In genomic region chr16:70440112-70440692, GRCh38 we compare ENCODE assay signal across 7 cellular contexts. TPM values are rescaled to one million over a fixed set of nuclear protein-coding genes. Genes with fewer than 3 reads are reported as not detected.
DNase-seq lines count a peak whose midpoint lies in the region; ATAC-seq, FAIRE-seq and TF ChIP-seq lines count a peak whose summit lies in the region.
"Not testable (repeated sequence)": the region's sequence is repeated elsewhere in the genome, so short reads cannot be mapped to it uniquely, and the experiment has no call there.

No MANE protein-coding gene starts in this region.

- peak overlapping the region in 1 of 2 donors; percentile 95 for H3K27ac Mint-ChIP-seq in T-cell
- not testable (repeated sequence) for H3K27ac Mint-ChIP-seq in activated T-cell treated with anti-CD3 and anti-CD28 coated beads, Interleukin-2, amount 50 U/mL, for 72 hours; central memory CD8-positive, alpha-beta T cell (ENCODE audit: low read depth)

- TF ChIP-seq POLR2A in HepG2 (IDR thresholded peaks at IDR 0.05; ENCODE audit: insufficient read depth in 1 of 2, low read depth in 2 of 2, low read length in 2 of 2), result not testable (repeated sequence)

- H3K36me3 Mint-ChIP-seq in T-cell; activated T-cell treated with anti-CD3 and anti-CD28 coated beads, Interleukin-2, amount 50 U/mL, for 72 hours (ENCODE audit: insufficient read depth in 2 of 2); central memory CD8-positive, alpha-beta T cell (ENCODE audit: insufficient read depth): not testable (repeated sequence)

- H2BK120ac ChIP-seq in neuronal stem cell (ENCODE audit: low read depth, low read length), result not testable (repeated sequence)

- H2BK12ac ChIP-seq in neuronal stem cell (ENCODE audit: low read length), result not testable (repeated sequence)

- peak overlapping the region; percentile 100 for H3K4me3 ChIP-seq in DOHH2 (ENCODE audit: low read length)
- H3K4me3 ChIP-seq in MM.1S (ENCODE audit: low read length), result not testable (repeated sequence)
- peak overlapping the region; percentile 82 to 92 (median 89) for H3K4me3 ChIP-seq in HepG2 (replicated peaks in 1 of 3; ENCODE audit: insufficient read depth in 1 of 3, low read depth in 2 of 3, low read length in 3 of 3)
- peak overlapping the region in 1 of 2 donors; percentile 95 for H3K4me3 ChIP-seq in neuronal stem cell (ENCODE audit: low read length in 2 of 2)

- POLR2A ChIA-PET in T-cell (lab: Charles Lee), result interaction anchor here in 1 of 2 donors (0.6 kb wide), 1 partner anchor 41 kb away, joined by 3 read pairs; no protein-coding TSS in a partner anchor
- POLR2A ChIA-PET in HepG2 (lab: Yijun Ruan, JAX), result interaction anchor here (0.7 to 8.3 kb wide), 8 partner anchors 10 to 152 kb away, joined by 3 to 78 read pairs (median 8); partner anchors contain the start of genes AARS1 and FCSK

- not testable (repeated sequence) for H3K79me1 ChIP-seq in neuronal stem cell (ENCODE audit: low read depth, low read length)

- peak overlapping the region; percentile 92 to 96 (median 92) for H3K4me3 Mint-ChIP-seq in T-cell
- peak overlapping the region; percentile 87 to 96 for H3K4me3 Mint-ChIP-seq in activated T-cell treated with anti-CD3 and anti-CD28 coated beads, Interleukin-2, amount 50 U/mL, for 72 hours
- H3K4me3 Mint-ChIP-seq in central memory CD8-positive, alpha-beta T cell, result peak overlapping the region; percentile 98

- not testable (repeated sequence) for H3K23ac ChIP-seq in neuronal stem cell (ENCODE audit: low read depth, low read length, poor library complexity)

- not testable (repeated sequence) for H3K9ac ChIP-seq in MM.1S (ENCODE audit: low read length); neuronal stem cell (ENCODE audit: low read depth, low read length, poor library complexity)
- H3K9ac ChIP-seq in HepG2 (ENCODE audit: insufficient read depth, low read depth, low read length), result peak overlapping the region; percentile 79

- H2AK5ac ChIP-seq in neuronal stem cell (ENCODE audit: low read depth, low read length), result not testable (repeated sequence)

- H3K79me2 ChIP-seq in DOHH2 (ENCODE audit: control insufficient read depth, low read length), result peaks cover 32% of the 10 kb centered on the region
- peaks cover 23% of the 10 kb centered on the region for H3K79me2 ChIP-seq in MM.1S (ENCODE audit: low read length)
- H3K79me2 ChIP-seq in HepG2 (ENCODE audit: insufficient read depth, low read length), result peaks cover 26% of the 10 kb centered on the region

- peaks cover 14% of the 10 kb centered on the region for H3K36me3 ChIP-seq in DOHH2 (ENCODE audit: control insufficient read depth, low read length)
- H3K36me3 ChIP-seq in MM.1S (replicated peaks; ENCODE audit: insufficient read depth, low read length); HepG2 (replicated peaks in 1 of 2; ENCODE audit: control insufficient read depth in 1 of 2, insufficient read depth in 2 of 2, low read length in 2 of 2); neuronal stem cell (replicated peaks in 1 of 2; ENCODE audit: control insufficient read depth in 2 of 2, insufficient read depth in 2 of 2, low read length in 2 of 2): not testable (repeated sequence)

- H2BK15ac ChIP-seq in neuronal stem cell (ENCODE audit: low read length), result not testable (repeated sequence)

- H3K9me3 Mint-ChIP-seq in T-cell; activated T-cell treated with anti-CD3 and anti-CD28 coated beads, Interleukin-2, amount 50 U/mL, for 72 hours; central memory CD8-positive, alpha-beta T cell: not testable (repeated sequence)

- CTCF ChIA-PET in T-cell (lab: Charles Lee); HepG2 (lab: Yijun Ruan, JAX; ENCODE audit: low intra/inter-chr PET ratio, low total read pairs): not testable (repeated sequence)

- H3K27me3 Mint-ChIP-seq in T-cell; activated T-cell treated with anti-CD3 and anti-CD28 coated beads, Interleukin-2, amount 50 U/mL, for 72 hours (ENCODE audit: low read depth); central memory CD8-positive, alpha-beta T cell: not testable (repeated sequence)

- H3K14ac ChIP-seq in neuronal stem cell (ENCODE audit: low read length), result not testable (repeated sequence)

- intact Hi-C loops in HepG2 (cut with micrococcal nuclease; ENCODE audit: unreplicated experiment), result not testable (repeated sequence)

- H4K8ac ChIP-seq in neuronal stem cell (ENCODE audit: low read depth, low read length), result not testable (repeated sequence)

- not testable (repeated sequence) for H4K20me1 ChIP-seq in DOHH2 (ENCODE audit: control insufficient read depth, insufficient read depth, low read depth, low read length); MM.1S (ENCODE audit: insufficient read depth, low read length); HepG2 (ENCODE audit: insufficient read depth, low read length)

- TF ChIP-seq RAD21 in HepG2 (CRISPR knock-in tag; IDR thresholded peaks at IDR 0.05), result not testable (repeated sequence)

- not testable (repeated sequence) for BruUV-seq in HepG2 (replicated peaks; lab: Mats Ljungman, UMichigan)

- not testable (repeated sequence) for H3K9me3 ChIP-seq in DOHH2 (ENCODE audit: control insufficient read depth, insufficient read depth, low read length); MM.1S (replicated peaks; ENCODE audit: insufficient read depth, low read length); HepG2 (ENCODE audit: low read length); neuronal stem cell (replicated peaks in 1 of 2; ENCODE audit: control insufficient read depth in 2 of 2, insufficient read depth in 1 of 2, low read depth in 1 of 2, low read length in 2 of 2)

- peak; percentile 62 for FAIRE-seq in HepG2 (lab: Jason Lieb, UNC)

- peaks cover 30% of the 10 kb centered on the region for H3K4me1 ChIP-seq in DOHH2 (ENCODE audit: control insufficient read depth, low read length)
- not testable (repeated sequence) for H3K4me1 ChIP-seq in MM.1S (ENCODE audit: low read length)
- peaks cover 65% of the 10 kb centered on the region for H3K4me1 ChIP-seq in HepG2 (ENCODE audit: insufficient read depth, low read length)
- H3K4me1 ChIP-seq in neuronal stem cell (ENCODE audit: control insufficient read depth in 2 of 2, insufficient read depth in 1 of 2, low read depth in 1 of 2, low read length in 2 of 2), result peaks cover 11 to 16% of the 10 kb centered on the region in 2 donors

- H2AFZ ChIP-seq in MM.1S (ENCODE audit: low read length); HepG2 (ENCODE audit: low read length): not testable (repeated sequence)
- H2AFZ ChIP-seq in neuronal stem cell (ENCODE audit: low read length), result peak overlapping the region; percentile 93

- 30% methylated on average over 6 of the region's 10 CpGs for WGBS in HepG2 (ENCODE audit: low lambda C conversion rate)
- WGBS in neuronal stem cell (ENCODE audit: extremely low coverage in 2 of 2, insufficient read length in 2 of 2, insufficient replicate concordance in 1 of 2), 2 donors, result no CpG with 5 or more reads among the region's 10 CpGs

- DNase-seq in MM.1S; T-cell; activated T-cell treated with anti-CD3 and anti-CD28 coated beads, Interleukin-2, amount 50 U/mL, for 72 hours; central memory CD8-positive, alpha-beta T cell (ENCODE audit: low spot score in 2 of 2); neuronal stem cell (ENCODE audit: low spot score): not testable (repeated sequence)
- peak; percentile 80 for DNase-seq in HepG2 (ENCODE audit: low spot score)

- H3F3A ChIP-seq in DOHH2 (ENCODE audit: control insufficient read depth, insufficient read depth); MM.1S (ENCODE audit: insufficient read depth, low read length): not testable (repeated sequence)

- not testable (repeated sequence) for H3K4ac ChIP-seq in neuronal stem cell (ENCODE audit: low read length)

- H3K4me2 ChIP-seq in DOHH2 (ENCODE audit: low read length) (peak overlapping the region; percentile 98), MM.1S (ENCODE audit: low read depth, low read length) (peak overlapping the region; percentile 96; the same call in 1 of the 2 replicates), HepG2 (ENCODE audit: low read depth, low read length) (peak overlapping the region; percentile 87), neuronal stem cell (ENCODE audit: insufficient read depth, low read length, poor library complexity, severe bottlenecking) (peak overlapping the region; percentile 21)

- TF ChIP-seq CTCF in DOHH2 (IDR thresholded peaks at IDR 0.05; ENCODE audit: low read depth, low read length, poor library complexity, severe bottlenecking); MM.1S (IDR thresholded peaks at IDR 0.05; ENCODE audit: low read length); HepG2 (CRISPR knock-in tag; IDR thresholded peaks at IDR 0.05): not testable (repeated sequence)

- H3K27me3 ChIP-seq in DOHH2 (ENCODE audit: control insufficient read depth, low read length); MM.1S (replicated peaks; ENCODE audit: insufficient read depth, low read length); HepG2 (ENCODE audit: control insufficient read depth in 1 of 2, insufficient read depth in 2 of 2, low read length in 2 of 2); neuronal stem cell (ENCODE audit: control insufficient read depth in 3 of 3, insufficient read depth in 3 of 3, low read depth in 1 of 3, low read length in 3 of 3): not testable (repeated sequence)

- H3K18ac ChIP-seq in neuronal stem cell (ENCODE audit: low read length), result not testable (repeated sequence)

- peaks cover 27 to 36% (median 29%) of the 10 kb centered on the region in 3 donors for H3K4me1 Mint-ChIP-seq in T-cell
- H3K4me1 Mint-ChIP-seq in activated T-cell treated with anti-CD3 and anti-CD28 coated beads, Interleukin-2, amount 50 U/mL, for 72 hours (ENCODE audit: low read depth), result peaks cover 26% of the 10 kb centered on the region
- H3K4me1 Mint-ChIP-seq in central memory CD8-positive, alpha-beta T cell, result peaks cover 22% of the 10 kb centered on the region

- H3K27ac ChIP-seq in DOHH2 (ENCODE audit: low read depth, low read length); MM.1S (ENCODE audit: low read length); neuronal stem cell (replicated peaks; ENCODE audit: low read length): not testable (repeated sequence)
- H3K27ac ChIP-seq in HepG2 (ENCODE audit: extremely low read length, insufficient read depth, low read length), result peak overlapping the region; percentile 69

- in situ Hi-C loops in HepG2 (cut with HindIII; ENCODE audit: extremely low pct_ligation_motif_present, low pct_unique_long_range_greater_than_20kb), result not testable (repeated sequence)

- H2BK5ac ChIP-seq in neuronal stem cell (ENCODE audit: low read length), result not testable (repeated sequence)

- ATAC-seq in T-cell (replicated peaks in 1 of 4); activated T-cell treated with anti-CD3 and anti-CD28 coated beads, Interleukin-2, amount 50 U/mL, for 72 hours (replicated peaks in 1 of 2); central memory CD8-positive, alpha-beta T cell (replicated peaks; ENCODE audit: extremely low read depth, poor library complexity, severe bottlenecking): not testable (repeated sequence)
- ATAC-seq in HepG2, result peak; percentile 6

- not testable (repeated sequence) for H3K9me2 ChIP-seq in DOHH2 (replicated peaks; ENCODE audit: control insufficient read depth, low read length); MM.1S (replicated peaks; ENCODE audit: insufficient read depth, low read length)

- peak in 1 of 2 experiments; percentile 22; a peak in 1 of 4 replicates for TF ChIP-seq EP300 in HepG2 (IDR thresholded peaks at IDR 0.05; ENCODE audit: low read depth in 2 of 2, low read length in 2 of 2)
- not testable (repeated sequence) for TF ChIP-seq EP300 in HepG2 (CRISPR knock-in tag; IDR thresholded peaks at IDR 0.05; ENCODE audit: borderline replicate concordance)

- not testable (repeated sequence) for H4K91ac ChIP-seq in neuronal stem cell (ENCODE audit: low read depth, low read length, poor library complexity)

RNA-seq across cellular contexts. Expression of gene ST3GAL2, which starts 1.3 kb away (rescaled TPM):
- total RNA-seq in T-cell, result 10 to 100 TPM; 18.9 to 35.1 (median 30.2) TPM
- total RNA-seq in activated T-cell treated with anti-CD3 and anti-CD28 coated beads, Interleukin-2, amount 50 U/mL, for 72 hours, result 10 to 100 TPM; 15.9 to 18.3 TPM
- 17.8 and 24.9 TPM in 2 replicates for total RNA-seq in HepG2 (2016; rRNA removed; fragmentation: Illumina TruSeq; extraction: Trizol)
- total RNA-seq in HepG2 (2016; cell fraction: cytosol; rRNA removed; fragmentation: Illumina TruSeq; extraction: Trizol; ENCODE audit: low read depth), result 3.6 TPM in 2 replicates
- 15.8 and 25.9 TPM in 2 replicates for total RNA-seq in HepG2 (2016; cell fraction: insoluble cytoplasmic fraction; rRNA removed; fragmentation: Illumina TruSeq; extraction: Trizol)
- 14.6 and 18.9 TPM in 2 replicates for total RNA-seq in HepG2 (2016; cell fraction: membrane; rRNA removed; fragmentation: Illumina TruSeq; extraction: Trizol)
- 15.0 and 18.9 TPM in 2 replicates for total RNA-seq in HepG2 (2016; cell fraction: nucleus; rRNA removed; fragmentation: Illumina TruSeq; extraction: Trizol)
- 16.3 and 17.0 TPM in 2 replicates for polyA plus RNA-seq in HepG2 (2011; rRNA removed)
- polyA plus RNA-seq in HepG2 (2011; cell fraction: cytosol; rRNA removed), result 10.9 and 15.5 TPM in 2 replicates
- 14.6 and 16.7 TPM in 2 replicates for polyA plus RNA-seq in HepG2 (2011; cell fraction: nucleus; rRNA removed)
- polyA plus RNA-seq in HepG2 (2012), result 13.3 and 16.9 TPM in 2 replicates
- polyA plus RNA-seq in HepG2 (2016; cell fraction: cytosol; fragmentation: Illumina TruSeq; extraction: Trizol; ENCODE audit: low read depth), result 2.3 and 2.9 TPM in 2 replicates
- 20.4 and 21.6 TPM in 2 replicates for polyA plus RNA-seq in HepG2 (2016; cell fraction: insoluble cytoplasmic fraction; fragmentation: Illumina TruSeq; extraction: Trizol; ENCODE audit: low read depth)
- 11.6 and 11.9 TPM in 2 replicates for polyA plus RNA-seq in HepG2 (2016; cell fraction: membrane; fragmentation: Illumina TruSeq; extraction: Trizol; ENCODE audit: low read depth)
- polyA plus RNA-seq in HepG2 (2016; cell fraction: nucleus; fragmentation: Illumina TruSeq; extraction: Trizol; ENCODE audit: insufficient read depth, low read depth), result 22.8 and 26.4 TPM in 2 replicates
- 49.4 and 94.6 TPM in 2 replicates for polyA minus RNA-seq in HepG2 (2011; rRNA and poly(A)+ RNA removed; ENCODE audit: low replicate concordance)
- polyA minus RNA-seq in HepG2 (2011; cell fraction: cytosol; rRNA and poly(A)+ RNA removed), result 25.8 and 27.6 TPM in 2 replicates
- polyA minus RNA-seq in HepG2 (2011; cell fraction: nucleus; rRNA and poly(A)+ RNA removed), result 22.4 and 31.0 TPM in 2 replicates
- 21.9 TPM for polyA plus RNA-seq in neuronal stem cell (2013, experiment 1 of 2)
- 23.3 TPM for polyA plus RNA-seq in neuronal stem cell (2013, experiment 2 of 2)

RNA-seq across cellular contexts. Expression of gene FCSK, which starts 14.2 kb away (rescaled TPM):
- total RNA-seq in T-cell, result 10 to 100 TPM; 28.7 to 43.4 (median 37.9) TPM
- total RNA-seq in activated T-cell treated with anti-CD3 and anti-CD28 coated beads, Interleukin-2, amount 50 U/mL, for 72 hours, result 10 to 100 TPM; 15.4 to 18.0 TPM
- total RNA-seq in HepG2 (2016; rRNA removed; fragmentation: Illumina TruSeq; extraction: Trizol), result 4.9 and 9.1 TPM in 2 replicates
- total RNA-seq in HepG2 (2016; cell fraction: cytosol; rRNA removed; fragmentation: Illumina TruSeq; extraction: Trizol; ENCODE audit: low read depth), result 4.4 and 5.2 TPM in 2 replicates
- 4.2 and 8.4 TPM in 2 replicates for total RNA-seq in HepG2 (2016; cell fraction: insoluble cytoplasmic fraction; rRNA removed; fragmentation: Illumina TruSeq; extraction: Trizol)
- total RNA-seq in HepG2 (2016; cell fraction: membrane; rRNA removed; fragmentation: Illumina TruSeq; extraction: Trizol), result 2.6 and 3.0 TPM in 2 replicates
- total RNA-seq in HepG2 (2016; cell fraction: nucleus; rRNA removed; fragmentation: Illumina TruSeq; extraction: Trizol), result 12.1 and 12.8 TPM in 2 replicates
- 15.0 and 19.2 TPM in 2 replicates for polyA plus RNA-seq in HepG2 (2011; rRNA removed)
- 6.7 and 8.3 TPM in 2 replicates for polyA plus RNA-seq in HepG2 (2011; cell fraction: cytosol; rRNA removed)
- 81.8 and 104 TPM in 2 replicates for polyA plus RNA-seq in HepG2 (2011; cell fraction: nucleus; rRNA removed)
- polyA plus RNA-seq in HepG2 (2012), result 6.2 and 6.4 TPM in 2 replicates
- polyA plus RNA-seq in HepG2 (2016; cell fraction: cytosol; fragmentation: Illumina TruSeq; extraction: Trizol; ENCODE audit: low read depth), result 0.53 and 0.70 TPM in 2 replicates
- polyA plus RNA-seq in HepG2 (2016; cell fraction: insoluble cytoplasmic fraction; fragmentation: Illumina TruSeq; extraction: Trizol; ENCODE audit: low read depth), result 3.5 and 3.9 TPM in 2 replicates
- polyA plus RNA-seq in HepG2 (2016; cell fraction: membrane; fragmentation: Illumina TruSeq; extraction: Trizol; ENCODE audit: low read depth), result 1.2 and 1.3 TPM in 2 replicates
- polyA plus RNA-seq in HepG2 (2016; cell fraction: nucleus; fragmentation: Illumina TruSeq; extraction: Trizol; ENCODE audit: insufficient read depth, low read depth), result 28.7 and 33.1 TPM in 2 replicates
- polyA minus RNA-seq in HepG2 (2011; rRNA and poly(A)+ RNA removed; ENCODE audit: low replicate concordance), result 24.8 and 29.5 TPM in 2 replicates
- polyA minus RNA-seq in HepG2 (2011; cell fraction: cytosol; rRNA and poly(A)+ RNA removed), result 4.3 and 5.3 TPM in 2 replicates
- polyA minus RNA-seq in HepG2 (2011; cell fraction: nucleus; rRNA and poly(A)+ RNA removed), result 15.6 and 19.0 TPM in 2 replicates
- 2.1 TPM for polyA plus RNA-seq in neuronal stem cell (2013, experiment 1 of 2)
- 2.4 TPM for polyA plus RNA-seq in neuronal stem cell (2013, experiment 2 of 2)

Comparison
In these comparisons a context has a peak if more than half of its experiments do, and no peak if none do; other contexts are left out.
1. H3K4me2 ChIP-seq: peak in every context shown above with its lines; median percentile 98 in DOHH2; 96 in MM.1S; 87 in HepG2; 21 in neuronal stem cell.